Comparison of ENCODE assay signal across 29 cellular contexts in the genomic region with DNA sequence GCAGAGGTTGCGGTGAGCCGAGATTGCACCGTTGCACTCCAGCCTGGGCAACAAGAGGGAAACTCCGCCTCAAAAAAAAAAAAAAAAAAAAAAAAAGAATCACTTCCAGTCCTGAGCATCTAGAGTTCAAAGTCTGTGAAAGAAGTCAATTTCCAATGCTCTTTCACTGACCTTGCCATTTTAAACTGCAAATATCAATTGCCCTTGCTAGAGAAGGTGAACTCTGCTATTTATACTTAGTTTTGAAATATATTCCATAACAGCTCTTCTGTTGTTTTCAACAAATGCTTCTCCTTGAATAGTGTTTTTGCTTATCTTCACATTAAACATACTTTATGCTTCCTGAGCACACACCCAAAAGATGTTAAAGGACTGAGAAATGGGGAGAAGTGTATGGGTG.
"Had no signal": no experiment of that assay in that cellular context is flagged by ENCODE, and none has a peak within 500 bp of the region (broad histone marks: within the 10 kb centered on the region; RNA-seq: fewer than 3 reads in every experiment).

No MANE protein-coding gene starts in this region.

- H3K4me1 Mint-ChIP-seq: stimulated activated effector memory CD8-positive, alpha-beta T cell treated with anti-CD3 and anti-CD28 coated beads, Interleukin-12 subunit alpha, Interleukin-12 subunit beta, amount 100 ng/mL, for 72 hours; stimulated activated memory B cell treated with anti-CD40 and anti-IgM and Interleukin-4, amounts not matched to agents 10 μg/mL and 1 μg/mL and 100 μg/mL, for 72 hours; stimulated activated naive B cell treated with anti-CD40 and anti-IgM and Interleukin-4, amounts not matched to agents 10 μg/mL and 1 μg/mL and 100 μg/mL, for 72 hours; stimulated activated naive CD8-positive, alpha-beta T cell treated with anti-CD3 and anti-CD28 coated beads, Interleukin-15, amount 100 ng/mL, for 72 hours had no signal

- H3K9me3 Mint-ChIP-seq: stimulated activated effector memory CD8-positive, alpha-beta T cell treated with anti-CD3 and anti-CD28 coated beads, Interleukin-12 subunit alpha, Interleukin-12 subunit beta, amount 100 ng/mL, for 72 hours; stimulated activated memory B cell treated with anti-CD40 and anti-IgM and Interleukin-4, amounts not matched to agents 10 μg/mL and 1 μg/mL and 100 μg/mL, for 72 hours; stimulated activated naive B cell treated with anti-CD40 and anti-IgM and Interleukin-4, amounts not matched to agents 10 μg/mL and 1 μg/mL and 100 μg/mL, for 72 hours; stimulated activated naive CD8-positive, alpha-beta T cell treated with anti-CD3 and anti-CD28 coated beads, Interleukin-15, amount 100 ng/mL, for 72 hours; stimulated activated naive CD8-positive, alpha-beta T cell treated with anti-CD3 and anti-CD28 coated beads, Interleukin-15, Interleukin-2, amounts not matched to agents 100 ng/mL and 50 ng/mL, for 24 hours; type B pancreatic cell had no signal

- H3K27ac ChIP-seq: stomach, suprapubic skin, testis, thoracic aorta, thyroid gland, tibial artery, tibial nerve, transverse colon, upper lobe of left lung, upper lobe of right lung, uterus, vagina had no signal

- H3K9me3 ChIP-seq: stomach, suprapubic skin, testis, thoracic aorta, thyroid gland, tibial artery, tibial nerve, transverse colon, upper lobe of left lung, upper lobe of right lung, uterus, vagina had no signal

- ATAC-seq: stimulated activated effector memory CD8-positive, alpha-beta T cell treated with anti-CD3 and anti-CD28 coated beads, Interleukin-12 subunit alpha, Interleukin-12 subunit beta, amount 100 ng/mL, for 72 hours; stimulated activated memory B cell treated with anti-CD40 and anti-IgM and Interleukin-4, amounts not matched to agents 10 μg/mL and 1 μg/mL and 100 μg/mL, for 72 hours; stimulated activated naive B cell treated with anti-CD40 and anti-IgM and Interleukin-4, amounts not matched to agents 10 μg/mL and 1 μg/mL and 100 μg/mL, for 72 hours; stimulated activated naive CD8-positive, alpha-beta T cell treated with anti-CD3 and anti-CD28 coated beads, Interleukin-15, amount 100 ng/mL, for 72 hours; stimulated activated naive CD8-positive, alpha-beta T cell treated with anti-CD3 and anti-CD28 coated beads, Interleukin-15, Interleukin-2, amounts not matched to agents 100 U/mL and 50 U/mL, for 24 hours had no signal

- H3K27ac Mint-ChIP-seq: stimulated activated effector memory CD8-positive, alpha-beta T cell treated with anti-CD3 and anti-CD28 coated beads, Interleukin-12 subunit alpha, Interleukin-12 subunit beta, amount 100 ng/mL, for 72 hours; stimulated activated memory B cell treated with anti-CD40 and anti-IgM and Interleukin-4, amounts not matched to agents 10 μg/mL and 1 μg/mL and 100 μg/mL, for 72 hours; stimulated activated naive B cell treated with anti-CD40 and anti-IgM and Interleukin-4, amounts not matched to agents 10 μg/mL and 1 μg/mL and 100 μg/mL, for 72 hours; stimulated activated naive CD8-positive, alpha-beta T cell treated with anti-CD3 and anti-CD28 coated beads, Interleukin-15, amount 100 ng/mL, for 72 hours; stimulated activated naive CD8-positive, alpha-beta T cell treated with anti-CD3 and anti-CD28 coated beads, Interleukin-15, Interleukin-2, amounts not matched to agents 100 ng/mL and 50 ng/mL, for 24 hours; type B pancreatic cell had no signal

- DNase-seq: stimulated activated CD4-positive, alpha-beta T cell treated with anti-CD3 and anti-CD28 coated beads, Interleukin-2, amount 100 ng/mL, for 48 hours; stimulated activated CD4-positive, alpha-beta T cell treated with anti-CD3 and anti-CD28 coated beads, Interleukin-4, amount 100 ng/mL, for 1 hour; stimulated activated CD4-positive, alpha-beta T cell treated with anti-CD3 and anti-CD28 coated beads, Interleukin-4, amount 100 ng/mL, for 24 hours; stimulated activated CD4-positive, alpha-beta T cell treated with anti-CD3 and anti-CD28 coated beads, Interleukin-4, amount 100 ng/mL, for 4 hours; stimulated activated CD8-positive, alpha-beta memory T cell treated with anti-CD3 and anti-CD28 coated beads, Interleukin-4, amount 100 ng/mL, for 48 hours; stimulated activated naive B cell treated with anti-CD40 and anti-IgM and Interleukin-4, amounts not matched to agents 10 μg/mL and 1 μg/mL and 100 μg/mL, for 72 hours; stimulated activated naive CD4-positive, alpha-beta T cell; stimulated activated naive CD4-positive, alpha-beta T cell treated with Interleukin-2 at 50 U/mL for 16 hours; stimulated activated naive CD8-positive, alpha-beta T cell treated with anti-CD3 and anti-CD28 coated beads, Interleukin-15, amount 100 ng/mL, for 72 hours; stimulated activated naive CD8-positive, alpha-beta T cell treated with anti-CD3 and anti-CD28 coated beads, Interleukin-15, Interleukin-2, amounts not matched to agents 100 U/mL and 50 U/mL, for 24 hours; stomach; substantia nigra; testis; tibial artery; transverse colon; trophoblast cell; uterus had no signal

- H3K4me3 ChIP-seq: stomach, suprapubic skin, testis, thoracic aorta, thyroid gland, tibial artery, tibial nerve, transverse colon, upper lobe of left lung, upper lobe of right lung, uterus, vagina had no signal

- H3K36me3 ChIP-seq: suprapubic skin, thoracic aorta, thyroid gland, transverse colon, upper lobe of left lung, upper lobe of right lung, uterus, vagina had no signal

- H3K4me3 Mint-ChIP-seq: stimulated activated effector memory CD8-positive, alpha-beta T cell treated with anti-CD3 and anti-CD28 coated beads, Interleukin-12 subunit alpha, Interleukin-12 subunit beta, amount 100 ng/mL, for 72 hours; stimulated activated memory B cell treated with anti-CD40 and anti-IgM and Interleukin-4, amounts not matched to agents 10 μg/mL and 1 μg/mL and 100 μg/mL, for 72 hours; stimulated activated naive B cell treated with anti-CD40 and anti-IgM and Interleukin-4, amounts not matched to agents 10 μg/mL and 1 μg/mL and 100 μg/mL, for 72 hours; stimulated activated naive CD8-positive, alpha-beta T cell treated with anti-CD3 and anti-CD28 coated beads, Interleukin-15, amount 100 ng/mL, for 72 hours; stimulated activated naive CD8-positive, alpha-beta T cell treated with anti-CD3 and anti-CD28 coated beads, Interleukin-15, Interleukin-2, amounts not matched to agents 100 ng/mL and 50 ng/mL, for 24 hours; type B pancreatic cell had no signal

- H3K27me3 ChIP-seq: stomach, suprapubic skin, testis, thyroid gland, tibial artery, tibial nerve, transverse colon, upper lobe of left lung, upper lobe of right lung, uterus, vagina had no signal

- FAIRE-seq: urothelium cell line had no signal

- H3K36me3 Mint-ChIP-seq: stimulated activated effector memory CD8-positive, alpha-beta T cell treated with anti-CD3 and anti-CD28 coated beads, Interleukin-12 subunit alpha, Interleukin-12 subunit beta, amount 100 ng/mL, for 72 hours; stimulated activated memory B cell treated with anti-CD40 and anti-IgM and Interleukin-4, amounts not matched to agents 10 μg/mL and 1 μg/mL and 100 μg/mL, for 72 hours; stimulated activated naive B cell treated with anti-CD40 and anti-IgM and Interleukin-4, amounts not matched to agents 10 μg/mL and 1 μg/mL and 100 μg/mL, for 72 hours had no signal

- H3K27me3 Mint-ChIP-seq: stimulated activated memory B cell treated with anti-CD40 and anti-IgM and Interleukin-4, amounts not matched to agents 10 μg/mL and 1 μg/mL and 100 μg/mL, for 72 hours; stimulated activated naive CD8-positive, alpha-beta T cell treated with anti-CD3 and anti-CD28 coated beads, Interleukin-15, amount 100 ng/mL, for 72 hours had no signal

- H3K4me1 ChIP-seq: stomach, suprapubic skin, testis, thyroid gland, tibial artery, tibial nerve, transverse colon, upper lobe of left lung, upper lobe of right lung, uterus, vagina had no signal
